In genomic region chr1:161872506-161872905, GRCh38 we compare ENCODE assay signal across 21 cellular contexts.
DNase-seq lines count a peak whose midpoint lies in the region; TF ChIP-seq lines count a peak whose summit lies in the region.
"Had no signal": no experiment of that assay in that cellular context is flagged by ENCODE, and none has a peak within 500 bp of the region (broad histone marks: within the 10 kb centered on the region; RNA-seq: fewer than 3 reads in every experiment).

No MANE protein-coding gene starts in this region.

- no peaks in the 10 kb centered on the region for H3K9me3 ChIP-seq in HEK293 (ENCODE audit: control insufficient read depth, insufficient read depth, low read depth, low read length)
- H3K9me3 ChIP-seq: left lung, psoas muscle had no signal

- no peak for TF ChIP-seq CTCF in HEK293 (tag by site-specific recombination; IDR thresholded peaks at IDR 0.05)

- H3K4me3 ChIP-seq in HEK293 (ENCODE audit: low read depth, low read length) = no peak overlapping the region
- H3K4me3 ChIP-seq: GM12878, left lung, psoas muscle had no signal

- CTCF ChIA-PET in HEK293 (lab: Yijun Ruan, JAX) = no interaction called here

- H3K36me3 ChIP-seq in HEK293 (ENCODE audit: control insufficient read depth in 2 of 2, insufficient read depth in 1 of 2, low read length in 2 of 2) = no peaks in the 10 kb centered on the region

- peaks cover 9% of the 10 kb centered on the region; the same call in 1 of the 2 replicates for H3K4me1 ChIP-seq in HEK293 (ENCODE audit: control insufficient read depth, insufficient read depth, low read length)
- H3K4me1 ChIP-seq: left lung, psoas muscle had no signal

- peak; percentile 22 for DNase-seq in NCI-H1092 treated with DMSO at 0.1 percent for 48 hours (lab: John Stamatoyannopoulos, UW)
- DNase-seq in NCI-H1092 (lab: John Stamatoyannopoulos, UW) = no peak
- peak; percentile 38 for DNase-seq in brain pericyte (ENCODE audit: low read depth, low spot score)
- DNase-seq in medulla oblongata (ENCODE audit: extremely low spot score) = peak; percentile 17
- no peak for DNase-seq in mesenteric fat pad (ENCODE audit: low spot score)
- DNase-seq in NCI-H2196 treated with DMSO at 0.1 percent for 48 hours (lab: John Stamatoyannopoulos, UW; ENCODE audit: unreplicated experiment) = no peak
- no peak for DNase-seq in NCI-H1694 (lab: John Stamatoyannopoulos, UW)
- DNase-seq: activated CD8-positive, alpha-beta T cell treated with anti-CD3 and anti-CD28 coated beads, Interleukin-2, amount 10 ng/mL, durations not matched to agents 7 days and 5 days; activated effector memory CD4-positive, alpha-beta T cell treated with Interleukin-2 at 50 U/mL for 16 hours; activated T-cell treated with anti-CD3 and anti-CD28 coated beads for 4 hours; cerebellar nuclear complex; immature natural killer cell; left lung; NCI-H1694 treated with DMSO at 0.1 percent for 48 hours; psoas muscle; Right ventricle myocardium superior; stimulated activated CD4-positive, alpha-beta T cell treated with anti-CD3 and anti-CD28 coated beads, Interleukin-4, amount 100 ng/mL, for 4 hours had no signal

- H3K27ac ChIP-seq in HEK293 (ENCODE audit: extremely low read depth, low read depth, low read length) = no peak overlapping the region
- H3K27ac ChIP-seq: 22Rv1, KMS-11, left lung, psoas muscle had no signal

- POLR2A ChIA-PET in HEK293 (lab: Yijun Ruan, JAX) = no interaction called here

TF ChIP-seq in HEK293, 187 proteins besides CTCF, POLR2A, EP300 and RAD21 (continues in another document):
- peak; percentile 66; the same call in 1 of the 2 replicates for TF ChIP-seq KLF7 (tag by site-specific recombination; IDR thresholded peaks at IDR 0.05; ENCODE audit: borderline replicate concordance)
- no peak for TF ChIP-seq TSHZ1 (tag by site-specific recombination; IDR thresholded peaks at IDR 0.05; ENCODE audit: borderline replicate concordance)
- TF ChIP-seq ZXDB (tag by site-specific recombination; IDR thresholded peaks at IDR 0.05) = peak; percentile 96
- peak; percentile 62 for TF ChIP-seq PRDM1 (tag by site-specific recombination; IDR thresholded peaks at IDR 0.05)
- no peak for TF ChIP-seq ZNF214 (tag by site-specific recombination; IDR thresholded peaks at IDR 0.05; ENCODE audit: borderline replicate concordance)
- no peak for TF ChIP-seq ZNF37A (tag by site-specific recombination; IDR thresholded peaks at IDR 0.05)
- TF ChIP-seq ZNF510 (tag by site-specific recombination; IDR thresholded peaks at IDR 0.05; ENCODE audit: insufficient replicate concordance) = no peak
- TF ChIP-seq MZF1 (tag by site-specific recombination; IDR thresholded peaks at IDR 0.05; ENCODE audit: borderline replicate concordance) = peak; percentile 23; the same call in 1 of the 2 replicates
- no peak for TF ChIP-seq ZNF114 (tag by site-specific recombination; IDR thresholded peaks at IDR 0.05)
- TF ChIP-seq ZNF544 (tag by site-specific recombination; IDR thresholded peaks at IDR 0.05) = no peak
- peak; percentile 81; the same call in 1 of the 2 replicates for TF ChIP-seq GFI1B (tag by site-specific recombination; IDR thresholded peaks at IDR 0.05)
- no peak for TF ChIP-seq ZNF704 (tag by site-specific recombination; IDR thresholded peaks at IDR 0.05)
- TF ChIP-seq ZNF18 (tag by site-specific recombination; IDR thresholded peaks at IDR 0.05) = peak; percentile 68; the same call in 1 of the 2 replicates
- no peak for TF ChIP-seq ZBTB8A (tag by site-specific recombination; IDR thresholded peaks at IDR 0.05)
- no peak for TF ChIP-seq ZNF776 (tag by site-specific recombination; IDR thresholded peaks at IDR 0.05; ENCODE audit: borderline replicate concordance)
- TF ChIP-seq GLI2 (tag by site-specific recombination; IDR thresholded peaks at IDR 0.05; ENCODE audit: borderline replicate concordance, low read depth) = no peak
- no peak for TF ChIP-seq HOXA7 (CRISPR knock-in tag; IDR thresholded peaks at IDR 0.05; ENCODE audit: borderline replicate concordance)
- TF ChIP-seq OSR2 (tag by site-specific recombination; IDR thresholded peaks at IDR 0.05) = peak; percentile 84
- TF ChIP-seq ZNF530 (tag by site-specific recombination; IDR thresholded peaks at IDR 0.05; ENCODE audit: low read depth) = no peak
- peak; percentile 92 for TF ChIP-seq ZNF580 (tag by site-specific recombination; IDR thresholded peaks at IDR 0.05)
- TF ChIP-seq ZNF514 (tag by site-specific recombination; IDR thresholded peaks at IDR 0.05) = no peak
- no peak for TF ChIP-seq ZFP37 (tag by site-specific recombination; IDR thresholded peaks at IDR 0.05)

Comparison
In these comparisons a context has a peak if more than half of its experiments do, and no peak if none do; other contexts are left out.
1. DNase-seq: peak in NCI-H1092 treated with DMSO at 0.1 percent for 48 hours (single experiment), brain pericyte (single experiment) and medulla oblongata (single experiment); none in NCI-H1092 (single experiment), mesenteric fat pad (single experiment), NCI-H2196 treated with DMSO at 0.1 percent for 48 hours (single experiment) and NCI-H1694 (single experiment).